ENCODE assay signal across 1 cellular context in genomic region chr17:79597996-79598557, GRCh38.
TF ChIP-seq lines count a peak whose summit lies in the region.

No MANE protein-coding gene starts in this region.

TF ChIP-seq in Ishikawa, 13 proteins besides CTCF, POLR2A, EP300 and RAD21 (continued from another document):
- TF ChIP-seq REST (IDR thresholded peaks at IDR 0.05; ENCODE audit: low read depth), result peak; percentile 35; the same call in 1 of the 2 replicates
- 0 out of 2 replicates have a peak, but pooled peaks have one; percentile 32 for TF ChIP-seq MAX (IDR thresholded peaks at IDR 0.05)
- no peak for TF ChIP-seq TAF1 (IDR thresholded peaks at IDR 0.05; ENCODE audit: low read depth)
- TF ChIP-seq ZBTB7A (IDR thresholded peaks at IDR 0.05; ENCODE audit: low read depth), result no peak
- TF ChIP-seq TCF12 (IDR thresholded peaks at IDR 0.05; ENCODE audit: low read depth), result no peak
- TF ChIP-seq FOXM1 (IDR thresholded peaks at IDR 0.05; ENCODE audit: borderline replicate concordance, low read depth), result no peak
- TF ChIP-seq CREB1 (IDR thresholded peaks at IDR 0.05; ENCODE audit: low read depth), result no peak
- TF ChIP-seq USF1 (IDR thresholded peaks at IDR 0.05), result no peak
